Comparison of ENCODE assay signal across 14 cellular contexts in genomic region chr12:131340616-131341210, GRCh38.
DNase-seq lines count a peak whose midpoint lies in the region; TF ChIP-seq lines count a peak whose summit lies in the region.
"Had no signal": no experiment of that assay in that cellular context is flagged by ENCODE, and none has a peak within 500 bp of the region (broad histone marks: within the 10 kb centered on the region; RNA-seq: fewer than 3 reads in every experiment).

No MANE protein-coding gene starts in this region.

- H4K91ac ChIP-seq in H9 (ENCODE audit: insufficient read length, low read depth, low read length): no peak overlapping the region

- H3K27me3 Mint-ChIP-seq in H9 (ENCODE audit: low read depth): peaks cover 20% of the 10 kb centered on the region

- no peak overlapping the region for H2BK12ac ChIP-seq in H9 (ENCODE audit: insufficient read length, low read depth, low read length)

- H3K27ac ChIP-seq in H9 (ENCODE audit: insufficient read length, low read depth, low read length) (no peak overlapping the region), esophagus muscularis mucosa (replicated peaks in 1 of 4) (no peak overlapping the region)
- H3K27ac ChIP-seq: 22Rv1; BLaER1 treated with 17β-estradiol and CSF1 and Interleukin-3, amounts not matched to agents 10 nM and 100 nM; HL-60 had no signal

- H3K9me3 ChIP-seq in H9 (ENCODE audit: control insufficient read depth, low read depth, low read length): no peaks in the 10 kb centered on the region
- no peaks in the 10 kb centered on the region for H3K9me3 ChIP-seq in esophagus muscularis mucosa
- no peaks in the 10 kb centered on the region for H3K9me3 ChIP-seq in BE2C
- H3K9me3 ChIP-seq: HAP-1 had no signal

- no peaks in the 10 kb centered on the region for H4K20me1 ChIP-seq in H9 (ENCODE audit: control insufficient read depth, insufficient read depth, insufficient read length)
- H4K20me1 ChIP-seq: BLaER1 treated with 17β-estradiol and CSF1 and Interleukin-3, amounts not matched to agents 10 nM and 100 nM had no signal

- H3K36me3 Mint-ChIP-seq in H9 (ENCODE audit: insufficient read depth in 1 of 3, low read depth in 3 of 3): peaks cover 0 to 22% (median 3%) of the 10 kb centered on the region in 3 experiments; a peak in 3 of 7 replicates
- H3K36me3 Mint-ChIP-seq: CD4-positive, CD25-positive, alpha-beta regulatory T cell had no signal

- H3K79me1 ChIP-seq in H9 (ENCODE audit: insufficient read depth, low read depth, low read length, poor library complexity, severe bottlenecking): no peaks in the 10 kb centered on the region

- H2BK5ac ChIP-seq in H9 (ENCODE audit: insufficient read length, low read length): no peak overlapping the region

- no peak overlapping the region for H4K5ac ChIP-seq in H9 (ENCODE audit: insufficient read length, low read depth, low read length)

- no peak overlapping the region for H3T11ph ChIP-seq in H9 (ENCODE audit: low read length)

- no peak overlapping the region for H3K4ac ChIP-seq in H9 (ENCODE audit: low read depth, low read length)

- H3K27me3 ChIP-seq in H9 (ENCODE audit: insufficient read depth, low read length) (no peaks in the 10 kb centered on the region), esophagus muscularis mucosa (peaks cover 0 to 8% (median 0%) of the 10 kb centered on the region in 4 donors), BE2C (no peaks in the 10 kb centered on the region)
- H3K27me3 ChIP-seq: BLaER1 treated with 17β-estradiol and CSF1 and Interleukin-3, amounts not matched to agents 10 nM and 100 nM had no signal

- no peaks in the 10 kb centered on the region for H3K4me1 ChIP-seq in H9 (ENCODE audit: insufficient read depth, low read length)
- no peaks in the 10 kb centered on the region for H3K4me1 ChIP-seq in esophagus muscularis mucosa
- no peaks in the 10 kb centered on the region for H3K4me1 ChIP-seq in BE2C
- H3K4me1 ChIP-seq: HAP-1 had no signal

- no peak overlapping the region for H3K23ac ChIP-seq in H9 (ENCODE audit: insufficient read length, low read depth, low read length)

- H2AFZ ChIP-seq in H9 (ENCODE audit: low read length): no peak overlapping the region

- H3K14ac ChIP-seq in H9 (ENCODE audit: insufficient read depth, low read length): no peak overlapping the region

- H3K56ac ChIP-seq in H9 (ENCODE audit: insufficient read length, low read depth, low read length): no peak overlapping the region

- no peak overlapping the region for H2BK20ac ChIP-seq in H9 (ENCODE audit: low read depth, low read length, poor library complexity, severe bottlenecking)

- H3K4me3 ChIP-seq in esophagus muscularis mucosa (no peak overlapping the region), BE2C (ENCODE audit: low read depth, low read length) (no peak overlapping the region)
- H3K4me3 ChIP-seq: BLaER1 treated with 17β-estradiol and CSF1 and Interleukin-3, amounts not matched to agents 10 nM and 100 nM; HAP-1 had no signal

- H2BK120ac ChIP-seq in H9 (ENCODE audit: low read depth, low read length, poor library complexity, severe bottlenecking): no peak overlapping the region

- H3K36me3 ChIP-seq in esophagus muscularis mucosa (no peaks in the 10 kb centered on the region), BE2C (no peaks in the 10 kb centered on the region)
- H3K36me3 ChIP-seq: BLaER1 treated with 17β-estradiol and CSF1 and Interleukin-3, amounts not matched to agents 10 nM and 100 nM; HAP-1 had no signal

- WGBS in H9 (ENCODE audit: extremely low coverage, insufficient read length, low lambda C conversion rate): no CpG with 5 or more reads among the region's 13 CpGs
- 84% methylated on average over 11 of the region's 13 CpGs for WGBS in esophagus muscularis mucosa

- H3K27ac Mint-ChIP-seq in H9: peak overlapping the region; percentile 41 to 91 (median 77); a peak in 2 of 7 replicates
- H3K27ac Mint-ChIP-seq: CD4-positive, CD25-positive, alpha-beta regulatory T cell had no signal

- H3K23me2 ChIP-seq in H9 (ENCODE audit: insufficient read length, low read depth, low read length, poor library complexity, severe bottlenecking): no peaks in the 10 kb centered on the region

- H3K4me3 Mint-ChIP-seq in H9: no peak overlapping the region
- H3K4me3 Mint-ChIP-seq: CD4-positive, CD25-positive, alpha-beta regulatory T cell had no signal

- no peak overlapping the region for H4K8ac ChIP-seq in H9 (replicated peaks; ENCODE audit: insufficient read length, low read depth, low read length)

- no peak for TF ChIP-seq EP300 in esophagus muscularis mucosa (IDR thresholded peaks at IDR 0.05)

- H3K4me1 Mint-ChIP-seq in H9: peaks cover 24 to 26% of the 10 kb centered on the region in 2 experiments
- H3K4me1 Mint-ChIP-seq: CD4-positive, CD25-positive, alpha-beta regulatory T cell had no signal

- no peak overlapping the region for H3K18ac ChIP-seq in H9 (ENCODE audit: insufficient read length, low read depth, low read length)

- DNase-seq in activated CD8-positive, alpha-beta memory T cell treated with anti-CD3 and anti-CD28 coated beads for 24 hours: peak; percentile 26
- no peak for DNase-seq in activated CD8-positive, alpha-beta memory T cell treated with anti-CD3 and anti-CD28 coated beads, Interleukin-2, amount 50 U/mL, for 4 hours
- DNase-seq in H9 (peak; percentile 55), esophagus muscularis mucosa (ENCODE audit: extremely low spot score) (peak; percentile 80), retina (peak; percentile 30), BE2C (no peak), NCI-H748 (lab: John Stamatoyannopoulos, UW; ENCODE audit: unreplicated experiment) (no peak), UCSD-AML1 (lab: John Stamatoyannopoulos, UW; ENCODE audit: unreplicated experiment) (no peak)
- DNase-seq: CD4-positive, CD25-positive, alpha-beta regulatory T cell; DMS53 had no signal

- TF ChIP-seq CTCF in H9 (conservative IDR thresholded peaks at IDR 0.05) (no peak), esophagus muscularis mucosa (IDR thresholded peaks at IDR 0.05) (no peak), BE2C (IDR thresholded peaks at IDR 0.05; ENCODE audit: low read depth, low read length) (no peak)

- H3K9ac ChIP-seq in H9 (ENCODE audit: extremely low read depth, insufficient read length, low read length): no peak overlapping the region
- H3K9ac ChIP-seq: BLaER1 treated with 17β-estradiol and CSF1 and Interleukin-3, amounts not matched to agents 10 nM and 100 nM had no signal

- H3K4me2 ChIP-seq in H9 (ENCODE audit: insufficient read depth, insufficient read length, low read length): no peak overlapping the region

- H2BK15ac ChIP-seq in H9 (ENCODE audit: low read depth, low read length): no peak overlapping the region

- no peak for TF ChIP-seq POLR2A in esophagus muscularis mucosa (IDR thresholded peaks at IDR 0.05; ENCODE audit: low read depth)

- no peak overlapping the region for H2AK5ac ChIP-seq in H9 (ENCODE audit: insufficient read length, low read length)

- peaks cover 21 to 25% of the 10 kb centered on the region in 2 experiments for H3K9me3 Mint-ChIP-seq in H9

- H3K79me2 ChIP-seq in H9 (ENCODE audit: insufficient read depth, low read length): no peaks in the 10 kb centered on the region

- intact Hi-C loops in esophagus muscularis mucosa (cut with DNase I): no loop called here

Comparison
In these comparisons a context has a peak if more than half of its experiments do, and no peak if none do; other contexts are left out.
1. DNase-seq: peak in activated CD8-positive, alpha-beta memory T cell treated with anti-CD3 and anti-CD28 coated beads for 24 hours (single experiment), H9 (single experiment), esophagus muscularis mucosa (single experiment) and retina (single experiment); none in activated CD8-positive, alpha-beta memory T cell treated with anti-CD3 and anti-CD28 coated beads, Interleukin-2, amount 50 U/mL, for 4 hours (single experiment), BE2C (single experiment), NCI-H748 (single experiment) and UCSD-AML1 (single experiment).